In the genomic region with DNA sequence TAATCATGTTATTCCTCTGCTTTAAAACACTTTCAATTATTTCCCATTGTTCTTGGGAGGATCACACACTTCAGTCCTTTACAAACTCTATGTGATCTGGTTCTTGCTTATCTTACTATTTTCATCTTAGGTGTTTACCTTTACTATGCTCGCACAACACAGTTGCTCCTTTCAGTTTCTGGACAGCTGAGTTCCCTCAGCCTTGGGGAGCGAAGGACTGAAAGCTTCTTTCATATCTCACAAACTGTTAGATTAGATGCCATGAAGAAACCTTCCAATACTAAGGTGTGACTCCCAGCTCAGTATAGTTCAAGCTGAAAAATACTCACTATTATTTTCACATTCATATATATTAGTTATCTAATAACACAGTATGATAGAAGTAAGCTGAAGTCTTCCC, we compare ENCODE assay signal across 9 cellular contexts.
DNase-seq lines count a peak whose midpoint lies in the region; ATAC-seq and TF ChIP-seq lines count a peak whose summit lies in the region.
"Had no signal": no experiment of that assay in that cellular context is flagged by ENCODE, and none has a peak within 500 bp of the region (broad histone marks: within the 10 kb centered on the region; RNA-seq: fewer than 3 reads in every experiment).

No MANE protein-coding gene starts in this region.

- H3K27ac ChIP-seq in DOHH2 (ENCODE audit: low read depth, low read length): peak overlapping the region; percentile 42
- peak overlapping the region; percentile 63 for H3K27ac ChIP-seq in angular gyrus (ENCODE audit: low read depth, low read length)
- no peak overlapping the region for H3K27ac ChIP-seq in GM23248
- H3K27ac ChIP-seq: prostate gland had no signal

- no peaks in the 10 kb centered on the region for H3K27me3 ChIP-seq in DOHH2 (ENCODE audit: control insufficient read depth, low read length)
- H3K27me3 ChIP-seq in GM23248 (replicated peaks; ENCODE audit: insufficient read depth): no peaks in the 10 kb centered on the region

- H3K9me2 ChIP-seq in DOHH2 (replicated peaks; ENCODE audit: control insufficient read depth, low read length) (no peaks in the 10 kb centered on the region), GM23248 (ENCODE audit: insufficient read depth) (no peaks in the 10 kb centered on the region)

- ATAC-seq in GM19468 (IDR thresholded peaks at IDR 0.05; ENCODE audit: extremely low read depth, unreplicated experiment) (peak; percentile 33), HG03280 (IDR thresholded peaks at IDR 0.05; ENCODE audit: unreplicated experiment) (peak; percentile 63)

- H2AFZ ChIP-seq in GM23248: no peak overlapping the region

- H3K4me3 ChIP-seq in DOHH2 (ENCODE audit: low read length) (no peak overlapping the region), foreskin fibroblast (ENCODE audit: low read depth in 1 of 2, low read length in 2 of 2) (no peak overlapping the region), GM23248 (no peak overlapping the region)
- H3K4me3 ChIP-seq: prostate gland had no signal

- DNase-seq in foreskin fibroblast (no peak), NCI-H1436 (lab: John Stamatoyannopoulos, UW) (no peak), 8988T (no peak), GM23248 (no peak)

- peak overlapping the region; percentile 41 for H3K4me2 ChIP-seq in DOHH2 (ENCODE audit: low read length)
- H3K4me2 ChIP-seq in GM23248 (ENCODE audit: unreplicated experiment): no peak overlapping the region

- in situ Hi-C loops in GM23248 (cut with MboI): loop anchor here (10.0 kb wide), 1 partner anchor 217 kb away; a partner anchor contains a TSS

- H3K9me3 ChIP-seq in DOHH2 (ENCODE audit: control insufficient read depth, insufficient read depth, low read length) (no peaks in the 10 kb centered on the region), GM23248 (ENCODE audit: low read depth) (no peaks in the 10 kb centered on the region)
- H3K9me3 ChIP-seq: prostate gland had no signal

- H3K4me1 ChIP-seq in DOHH2 (ENCODE audit: control insufficient read depth, low read length) (peaks cover 67% of the 10 kb centered on the region), GM23248 (ENCODE audit: insufficient read depth) (0 out of 2 replicates have a peak, but pooled peaks cover 8% of the 10 kb centered on the region)
- H3K4me1 ChIP-seq: prostate gland had no signal

- H3K9ac ChIP-seq in GM23248: no peak overlapping the region

- H4K20me1 ChIP-seq in DOHH2 (ENCODE audit: control insufficient read depth, insufficient read depth, low read depth, low read length) (no peaks in the 10 kb centered on the region), GM23248 (ENCODE audit: insufficient read depth) (0 out of 2 replicates have a peak, but pooled peaks cover under 1% of the 10 kb centered on the region)

- TF ChIP-seq CTCF in DOHH2 (IDR thresholded peaks at IDR 0.05; ENCODE audit: low read depth, low read length, poor library complexity, severe bottlenecking): no peak
- TF ChIP-seq CTCF in foreskin fibroblast (IDR thresholded peaks at IDR 0.05; ENCODE audit: low read depth, low read length): no peak

- H3K79me2 ChIP-seq in DOHH2 (ENCODE audit: control insufficient read depth, low read length) (peaks cover 50% of the 10 kb centered on the region), GM23248 (ENCODE audit: insufficient read depth) (peaks cover 22% of the 10 kb centered on the region; the same call in 1 of the 2 replicates)

- 89 to 94% methylated on average over 2 of the region's 2 CpGs for WGBS in GM23248 (ENCODE audit: low coverage in 1 of 2, low lambda C conversion rate in 2 of 2, missing lambda C conversion rate in 2 of 2), 2 experiments

- H3F3A ChIP-seq in DOHH2 (ENCODE audit: control insufficient read depth, insufficient read depth) (peaks cover 20% of the 10 kb centered on the region), GM23248 (ENCODE audit: insufficient read depth) (0 out of 2 replicates have a peak, but pooled peaks cover 7% of the 10 kb centered on the region)

- H3K36me3 ChIP-seq in DOHH2 (ENCODE audit: control insufficient read depth, low read length): peaks cover 15% of the 10 kb centered on the region
- H3K36me3 ChIP-seq in GM23248 (ENCODE audit: low read depth): no peaks in the 10 kb centered on the region
- H3K36me3 ChIP-seq: prostate gland had no signal
